8 cellular contexts compared by ENCODE assay signal in the genomic region with DNA sequence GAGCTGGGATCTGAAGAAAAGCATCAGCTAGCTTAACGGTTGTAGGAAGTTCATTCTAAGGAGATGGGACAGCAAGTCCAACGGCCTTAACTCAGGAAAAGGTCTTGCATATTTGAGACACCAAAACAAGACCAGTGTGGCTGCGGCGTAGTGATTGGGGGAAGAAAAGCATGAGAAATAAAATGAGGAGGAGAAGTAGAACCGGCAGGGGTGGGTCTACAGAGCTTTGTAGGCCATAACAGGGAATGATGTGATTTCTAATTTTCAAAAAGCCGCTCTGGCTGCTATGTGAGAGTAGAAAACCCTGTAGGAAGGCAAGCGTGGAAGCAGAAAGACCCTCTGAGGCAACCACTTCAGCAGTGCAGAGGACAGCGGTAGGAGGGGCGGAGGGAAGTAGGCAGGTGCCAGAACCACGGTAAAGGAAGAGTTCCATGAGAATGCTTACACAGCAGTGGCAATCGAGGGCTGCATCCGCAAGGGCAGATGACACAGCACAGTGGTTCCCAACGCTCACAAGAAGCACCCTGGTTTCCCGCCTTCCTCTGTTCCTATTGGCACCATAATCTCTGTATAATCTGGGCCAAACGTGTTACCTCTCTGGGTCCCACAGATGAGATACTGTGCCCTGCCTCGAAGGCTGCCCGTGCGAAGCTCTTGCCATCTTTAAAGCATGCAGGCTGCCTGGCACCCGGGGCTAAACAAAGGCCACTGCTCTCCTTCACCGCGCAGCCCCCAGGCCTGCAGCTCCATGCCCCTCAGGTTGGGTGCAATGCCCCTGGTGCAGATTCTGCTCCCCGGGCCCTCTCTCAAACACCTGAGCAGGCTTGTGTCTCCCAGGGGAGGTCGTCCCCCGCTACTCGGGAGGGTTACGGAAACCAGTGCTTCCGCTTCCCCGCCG. TPM values are rescaled to one million over a fixed set of nuclear protein-coding genes. Genes with fewer than 3 reads are reported as not detected.
A peak's percentile ranks its signal among the peaks of the same experiment; 100 is the strongest.
DNase-seq lines count a peak whose midpoint lies in the region; ATAC-seq and FAIRE-seq lines count a peak whose summit lies in the region.

No MANE protein-coding gene starts in this region.

- FAIRE-seq in frontal cortex (lab: Jason Lieb, UNC) = no peak

- ATAC-seq in HG02571 (IDR thresholded peaks at IDR 0.05; ENCODE audit: unreplicated experiment) = peak; percentile 27

- DNase-seq in GDM1 (lab: John Stamatoyannopoulos, UW) (peak; percentile 24), NOMO-1 treated with DMSO at 0.1 percent for 48 hours (lab: John Stamatoyannopoulos, UW; ENCODE audit: unreplicated experiment) (peak; percentile 27), astrocyte of the hippocampus (ENCODE audit: low read depth, low spot score) (peak; percentile 37), iris pigment epithelial cell (ENCODE audit: low read depth) (peak; percentile 28), frontal cortex (ENCODE audit: low spot score in 2 of 2) (no peak), ecto neural progenitor cell (ENCODE audit: low spot score) (no peak)
- peak; percentile 45 for DNase-seq in stimulated activated CD4-positive, alpha-beta T cell treated with anti-CD3 and anti-CD28 coated beads, Interleukin-4, amount 100 ng/mL, for 24 hours

RNA-seq across cellular contexts. Expression of gene ANKRD39, which starts 0.8 kb away (rescaled TPM):
- 5.7 TPM for total RNA-seq in frontal cortex

RNA-seq across cellular contexts. Expression of gene SEMA4C, which starts 12.9 kb away (rescaled TPM):
- 52.6 TPM for total RNA-seq in frontal cortex

RNA-seq across cellular contexts. Expression of gene ANKRD23, which starts 13.2 kb away (rescaled TPM):
- total RNA-seq in frontal cortex = 4.1 TPM

RNA-seq across cellular contexts. Expression of gene CNNM3, which starts 41.0 kb away (rescaled TPM):
- total RNA-seq in frontal cortex = 11.8 TPM

Comparison
In these comparisons a context has a peak if more than half of its experiments do, and no peak if none do; other contexts are left out.
1. DNase-seq: peak in GDM1 (single experiment), NOMO-1 treated with DMSO at 0.1 percent for 48 hours (single experiment), astrocyte of the hippocampus (single experiment), iris pigment epithelial cell (single experiment) and stimulated activated CD4-positive, alpha-beta T cell treated with anti-CD3 and anti-CD28 coated beads, Interleukin-4, amount 100 ng/mL, for 24 hours (single experiment); none in frontal cortex (0 of 2) and ecto neural progenitor cell (single experiment).